16 cellular contexts compared by ENCODE assay signal in genomic region chr11:124760806-124761205, GRCh38. TPM values are rescaled to one million over a fixed set of nuclear protein-coding genes. Genes with fewer than 3 reads are reported as not detected.
A peak's percentile ranks its signal among the peaks of the same experiment; 100 is the strongest.
DNase-seq lines count a peak whose midpoint lies in the region; ATAC-seq, FAIRE-seq and TF ChIP-seq lines count a peak whose summit lies in the region.
"Had no signal": no experiment of that assay in that cellular context is flagged by ENCODE, and none has a peak within 500 bp of the region (broad histone marks: within the 10 kb centered on the region; RNA-seq: fewer than 3 reads in every experiment).

No MANE protein-coding gene starts in this region.

- H3K4me1 Mint-ChIP-seq in T-helper 2 cell treated with Interferon-gamma antibody and Interleukin-4, amounts not matched to agents 5 μg/mL and 100 μg/mL, for 36 hours (ENCODE audit: low read depth): peaks cover 7% of the 10 kb centered on the region

- H3K4me1 ChIP-seq in lower lobe of right lung: peaks cover 68% of the 10 kb centered on the region
- peaks cover 41% of the 10 kb centered on the region for H3K4me1 ChIP-seq in suprapubic skin
- H3K4me1 ChIP-seq in pancreas: peaks cover 9 to 17% (median 14%) of the 10 kb centered on the region in 3 donors

- H3K9me3 ChIP-seq in lower lobe of right lung: no peaks in the 10 kb centered on the region
- no peaks in the 10 kb centered on the region for H3K9me3 ChIP-seq in suprapubic skin
- H3K9me3 ChIP-seq in pancreas: no peaks in the 10 kb centered on the region

- peak overlapping the region; percentile 15 for H3K4me3 Mint-ChIP-seq in T-helper 2 cell treated with Interferon-gamma antibody and Interleukin-4, amounts not matched to agents 5 μg/mL and 100 μg/mL, for 36 hours

- TF ChIP-seq POLR2A in suprapubic skin (IDR thresholded peaks at IDR 0.05): no peak

- H3K27me3 Mint-ChIP-seq in T-helper 2 cell treated with Interferon-gamma antibody and Interleukin-4, amounts not matched to agents 5 μg/mL and 100 μg/mL, for 36 hours (ENCODE audit: low read depth): peaks cover 55% of the 10 kb centered on the region

- no peak for DNase-seq in T-helper 2 cell treated with Interferon-gamma antibody and Interleukin-4, amounts not matched to agents 5 μg/mL and 100 μg/mL, for 36 hours (ENCODE audit: low spot score)
- DNase-seq in T-helper 2 cell: no peak
- DNase-seq in lower lobe of right lung: no peak
- no peak for DNase-seq in suprapubic skin (ENCODE audit: low spot score in 2 of 2)
- DNase-seq in LoVo (ENCODE audit: low spot score): no peak
- DNase-seq in pancreas: no peak
- DNase-seq in D721Med (ENCODE audit: insufficient read length, low spot score): no peak
- DNase-seq: activated CD4-positive, alpha-beta T cell treated with anti-CD3 and anti-CD28 coated beads for 48 hours; amygdala; DMS79 had no signal

- no peaks in the 10 kb centered on the region for H3K36me3 Mint-ChIP-seq in T-helper 2 cell treated with Interferon-gamma antibody and Interleukin-4, amounts not matched to agents 5 μg/mL and 100 μg/mL, for 36 hours (ENCODE audit: low read depth)

- intact Hi-C loops in lower lobe of right lung (cut with DNase I) (loop anchor here (10.0 kb wide), 1 partner anchor 96 kb away; no protein-coding TSS in a partner anchor), pancreas (cut with DNase I) (no loop called here)

- peaks cover 10% of the 10 kb centered on the region for H3K36me3 ChIP-seq in lower lobe of right lung
- no peaks in the 10 kb centered on the region for H3K36me3 ChIP-seq in suprapubic skin
- H3K36me3 ChIP-seq in pancreas: no peaks in the 10 kb centered on the region

- H3K4me3 ChIP-seq in lower lobe of right lung (peak overlapping the region; percentile 66), suprapubic skin (peak overlapping the region; percentile 51), pancreas (peak overlapping the region in 2 of 4 donors; percentile 11 to 36)
- H3K4me3 ChIP-seq: smooth muscle cell had no signal

- 65% methylated on average over 3 of the region's 3 CpGs for WGBS in suprapubic skin
- WGBS in pancreas, 2 donors: 61 to 63% methylated on average over 3 of the region's 3 CpGs

- ATAC-seq in lower lobe of right lung: no peak
- ATAC-seq in pancreas: no peak

- H3K27ac Mint-ChIP-seq in T-helper 2 cell treated with Interferon-gamma antibody and Interleukin-4, amounts not matched to agents 5 μg/mL and 100 μg/mL, for 36 hours: no peak overlapping the region

- no peak for FAIRE-seq in pancreas (lab: Jason Lieb, UNC)
- no peak for FAIRE-seq in D721Med (lab: Jason Lieb, UNC)

- peak overlapping the region; percentile 29 for H3K27ac ChIP-seq in angular gyrus (ENCODE audit: low read depth, low read length)
- H3K27ac ChIP-seq in lower lobe of right lung: peak overlapping the region; percentile 92
- H3K27ac ChIP-seq in suprapubic skin: peak overlapping the region; percentile 70
- peak overlapping the region in 1 of 4 donors; percentile 47 for H3K27ac ChIP-seq in pancreas
- H3K27ac ChIP-seq: KMS-11 had no signal

- TF ChIP-seq CTCF in lower lobe of right lung (IDR thresholded peaks at IDR 0.05) (no peak), suprapubic skin (IDR thresholded peaks at IDR 0.05) (no peak), pancreas (IDR thresholded peaks at IDR 0.05) (no peak), D721Med (IDR thresholded peaks at IDR 0.05; ENCODE audit: insufficient read depth, missing control alignments) (no peak)

- no peaks in the 10 kb centered on the region for H3K9me3 Mint-ChIP-seq in T-helper 2 cell treated with Interferon-gamma antibody and Interleukin-4, amounts not matched to agents 5 μg/mL and 100 μg/mL, for 36 hours

- TF ChIP-seq EP300 in suprapubic skin (IDR thresholded peaks at IDR 0.05): no peak

- H3K27me3 ChIP-seq in lower lobe of right lung (ENCODE audit: low read depth): peaks cover 42% of the 10 kb centered on the region
- peaks cover 72% of the 10 kb centered on the region for H3K27me3 ChIP-seq in suprapubic skin
- peaks cover 0 to 7% (median 0%) of the 10 kb centered on the region in 4 donors for H3K27me3 ChIP-seq in pancreas

RNA-seq across cellular contexts. Expression of gene ESAM, which starts 1.3 kb away (rescaled TPM):
- 131 TPM for total RNA-seq in lower lobe of right lung
- 10 to 100 TPM; 11.0 to 26.5 (median 15.6) TPM for total RNA-seq in suprapubic skin
- 1 to 10 TPM; 5.0 to 10.0 (median 6.5) TPM for total RNA-seq in pancreas
- polyA plus RNA-seq in pancreas: 10 to 100 TPM in 1 of 2 donors, 1 to 10 TPM in 1; 9.4 to 27.1 TPM

RNA-seq across cellular contexts. Expression of gene VSIG2, which starts 8.8 kb away (rescaled TPM):
- total RNA-seq in lower lobe of right lung (30.5 TPM), suprapubic skin (1 to 10 TPM in 3 of 4 donors, under 1 TPM in 1; 0.60 to 3.3 (median 1.7) TPM), pancreas (1 to 10 TPM in 3 of 6 donors, under 1 TPM in 3; 0.18 to 2.1 (median 1.0) TPM)
- 1 to 10 TPM; 1.1 to 4.5 TPM for polyA plus RNA-seq in pancreas
- total RNA-seq: A172, fibroblast of lung, H4, smooth muscle cell had no signal
- polyA plus RNA-seq: fibroblast of lung, smooth muscle cell had no signal

RNA-seq across cellular contexts. Expression of gene NRGN, which starts 21.1 kb away (rescaled TPM):
- total RNA-seq in lower lobe of right lung: 99.1 TPM
- 1 to 10 TPM in 1 of 4 donors, under 1 TPM in 1, not detected in 2; 0.65 to 1.3 TPM for total RNA-seq in suprapubic skin
- total RNA-seq in pancreas: 1 to 10 TPM in 3 of 6 donors, under 1 TPM in 2, not detected in 1; 0.24 to 1.9 (median 1.2) TPM
- 1 to 10 TPM; 2.7 to 3.7 TPM for polyA plus RNA-seq in pancreas

RNA-seq across cellular contexts. Expression of gene MSANTD2, which starts 39.4 kb away (rescaled TPM):
- total RNA-seq in lower lobe of right lung: 15.4 TPM
- 10 to 100 TPM in 2 of 4 donors, 1 to 10 TPM in 2; 5.5 to 42.5 (median 11.7) TPM for total RNA-seq in suprapubic skin
- 10 to 100 TPM in 1 of 6 donors, 1 to 10 TPM in 5; 4.6 to 11.0 (median 5.9) TPM for total RNA-seq in pancreas
- polyA plus RNA-seq in pancreas: 10 to 100 TPM; 11.7 to 23.3 TPM

Comparison
In these comparisons a context has a peak if more than half of its experiments do, and no peak if none do; other contexts are left out.
1. RNA of gene NRGN, which starts 21.1 kb away (total RNA-seq): 99.1 TPM in lower lobe of right lung (single experiment); 0.24 to 1.9 TPM in pancreas and 0.65 to 1.3 TPM in suprapubic skin; every median in the first group is over 10 times any median in the second.